ENCODE assay signal across 8 cellular contexts in the genomic region with DNA sequence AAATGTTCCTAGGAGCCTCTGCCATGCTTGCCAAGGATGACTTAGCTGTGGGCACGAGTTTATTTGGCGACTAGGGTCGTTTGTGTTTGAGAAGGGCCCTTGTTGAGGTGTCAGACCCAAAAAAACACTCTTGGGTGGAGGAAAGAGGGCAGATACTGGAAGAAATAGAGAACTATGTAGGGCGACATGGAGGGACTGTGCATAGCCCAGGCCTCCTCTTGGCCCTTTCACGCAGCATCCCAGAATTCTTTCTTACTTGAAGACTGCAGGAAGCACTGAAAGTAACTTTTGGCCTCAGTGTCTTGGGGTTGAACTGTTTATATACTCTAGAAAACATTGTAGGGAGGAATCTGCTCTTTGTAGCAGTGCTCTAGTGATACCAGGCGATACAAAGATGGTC. TPM values are rescaled to one million over a fixed set of nuclear protein-coding genes. Genes with fewer than 3 reads are reported as not detected.
DNase-seq lines count a peak whose midpoint lies in the region; ATAC-seq and TF ChIP-seq lines count a peak whose summit lies in the region.

No MANE protein-coding gene starts in this region.

- peak overlapping the region; percentile 91 to 98 (median 96) for H3K9ac ChIP-seq in BLaER1 treated with 17β-estradiol and CSF1 and Interleukin-3, amounts not matched to agents 10 nM and 100 nM

- in situ Hi-C loops in astrocyte of the cerebellum (cut with HindIII; ENCODE audit: low sequenced_read_pairs): no loop called here

- H3K4me1 ChIP-seq in BLaER1 treated with 17β-estradiol and CSF1 and Interleukin-3, amounts not matched to agents 10 nM and 100 nM: peaks cover 21 to 43% (median 30%) of the 10 kb centered on the region in 10 experiments
- H3K4me1 ChIP-seq in lower lobe of right lung (peaks cover 30% of the 10 kb centered on the region), aorta (ENCODE audit: control insufficient read depth in 1 of 2, insufficient read depth in 2 of 2, low read length in 2 of 2) (no peaks in the 10 kb centered on the region)

- H3K9me3 ChIP-seq in BLaER1 treated with 17β-estradiol and CSF1 and Interleukin-3, amounts not matched to agents 10 nM and 100 nM (replicated peaks in 1 of 11): no peaks in the 10 kb centered on the region
- H3K9me3 ChIP-seq in lower lobe of right lung (no peaks in the 10 kb centered on the region), aorta (ENCODE audit: control insufficient read depth, low read length) (no peaks in the 10 kb centered on the region)

- WGBS in aorta, 2 donors: 7% methylated on average over 6 of the region's 6 CpGs

- peak overlapping the region; percentile 76 to 99 (median 94) for H3K4me3 ChIP-seq in BLaER1 treated with 17β-estradiol and CSF1 and Interleukin-3, amounts not matched to agents 10 nM and 100 nM
- H3K4me3 ChIP-seq in astrocyte of the cerebellum (ENCODE audit: low read depth, low read length) (peak overlapping the region; percentile 91), lower lobe of right lung (peak overlapping the region; percentile 93), aorta (ENCODE audit: low read length in 2 of 2) (peak overlapping the region; percentile 52 to 86)

- TF ChIP-seq CTCF in astrocyte of the cerebellum (IDR thresholded peaks at IDR 0.05; ENCODE audit: low read depth, low read length, missing control alignments) (no peak), lower lobe of right lung (IDR thresholded peaks at IDR 0.05) (no peak)

- peaks cover 0 to 22% (median 9%) of the 10 kb centered on the region in 11 experiments; a peak in 9 of 22 replicates for H3K36me3 ChIP-seq in BLaER1 treated with 17β-estradiol and CSF1 and Interleukin-3, amounts not matched to agents 10 nM and 100 nM
- H3K36me3 ChIP-seq in lower lobe of right lung (no peaks in the 10 kb centered on the region), aorta (ENCODE audit: control insufficient read depth in 1 of 2, insufficient read depth in 2 of 2, low read length in 1 of 2) (no peaks in the 10 kb centered on the region)

- peak; percentile 3 for ATAC-seq in HG03064 (IDR thresholded peaks at IDR 0.05; ENCODE audit: low read depth, unreplicated experiment)
- no peak for ATAC-seq in lower lobe of right lung
- no peak for ATAC-seq in aorta (ENCODE audit: low FRiP score)
- no peak for ATAC-seq in sciatic nerve

- no peaks in the 10 kb centered on the region for H3K27me3 ChIP-seq in BLaER1 treated with 17β-estradiol and CSF1 and Interleukin-3, amounts not matched to agents 10 nM and 100 nM
- H3K27me3 ChIP-seq in lower lobe of right lung (ENCODE audit: low read depth) (no peaks in the 10 kb centered on the region), aorta (ENCODE audit: control insufficient read depth in 1 of 2, insufficient read depth in 2 of 2, low read length in 1 of 2) (no peaks in the 10 kb centered on the region)

- peak overlapping the region; percentile 73 to 95 (median 89); a peak in 21 of 22 replicates for H3K27ac ChIP-seq in BLaER1 treated with 17β-estradiol and CSF1 and Interleukin-3, amounts not matched to agents 10 nM and 100 nM
- H3K27ac ChIP-seq in lower lobe of right lung: peak overlapping the region; percentile 90
- no peak overlapping the region for H3K27ac ChIP-seq in aorta (ENCODE audit: low read depth in 1 of 2, low read length in 2 of 2)

- intact Hi-C loops in lower lobe of right lung (cut with DNase I): no loop called here
- intact Hi-C loops in aorta (cut with DNase I): loop anchor here in 1 of 2 donors (5.0 kb wide), 1 partner anchor 74 kb away; a partner anchor contains a TSS
- intact Hi-C loops in sciatic nerve (cut with DNase I): loop anchor here (2.0 kb wide), 1 partner anchor 15 kb away; no protein-coding TSS in a partner anchor

- H4K20me1 ChIP-seq in BLaER1 treated with 17β-estradiol and CSF1 and Interleukin-3, amounts not matched to agents 10 nM and 100 nM: peaks cover 47 to 58% (median 57%) of the 10 kb centered on the region in 11 experiments; a peak in 21 of 22 replicates

- DNase-seq in astrocyte of the cerebellum (ENCODE audit: low read depth): no peak
- no peak for DNase-seq in lower lobe of right lung
- DNase-seq in aorta: peak in 1 of 2 donors; percentile 4
- no peak for DNase-seq in sciatic nerve (ENCODE audit: low spot score)
- DNase-seq in NCI-H2081 treated with DMSO at 0.1 percent for 48 hours (lab: John Stamatoyannopoulos, UW): no peak
- no peak for DNase-seq in mesenteric fat pad (ENCODE audit: low spot score)

- peak overlapping the region; percentile 85 to 98 (median 93) for H3K4me2 ChIP-seq in BLaER1 treated with 17β-estradiol and CSF1 and Interleukin-3, amounts not matched to agents 10 nM and 100 nM

RNA-seq across cellular contexts. Expression of a gene that starts 0.9 kb away (rescaled TPM):
- total RNA-seq in lower lobe of right lung: 27.1 TPM
- total RNA-seq in aorta: 10 to 100 TPM; 29.1 to 36.8 TPM
- 10 to 100 TPM; 15.4 to 27.5 TPM for polyA plus RNA-seq in aorta
- total RNA-seq in sciatic nerve: 35.4 TPM
- 26.8 TPM for total RNA-seq in mesenteric fat pad

RNA-seq across cellular contexts. Expression of a gene that starts 15.5 kb away (rescaled TPM):
- total RNA-seq in lower lobe of right lung (16.3 TPM), aorta (10 to 100 TPM; 10.4 to 14.2 TPM), sciatic nerve (14.4 TPM), mesenteric fat pad (13.8 TPM)
- polyA plus RNA-seq in aorta: 10 to 100 TPM; 14.3 to 16.8 TPM

Comparison
In these comparisons a context has a peak if more than half of its experiments do, and no peak if none do; other contexts are left out.
1. H3K27ac ChIP-seq: peak in BLaER1 treated with 17β-estradiol and CSF1 and Interleukin-3, amounts not matched to agents 10 nM and 100 nM (11 of 11) and lower lobe of right lung (single experiment); none in aorta (0 of 2).
2. Peak in every context shown above with its lines, with median percentiles within 50 percentile points of each other: H3K4me3 ChIP-seq.